8 cellular contexts compared by ENCODE assay signal in the genomic region with DNA sequence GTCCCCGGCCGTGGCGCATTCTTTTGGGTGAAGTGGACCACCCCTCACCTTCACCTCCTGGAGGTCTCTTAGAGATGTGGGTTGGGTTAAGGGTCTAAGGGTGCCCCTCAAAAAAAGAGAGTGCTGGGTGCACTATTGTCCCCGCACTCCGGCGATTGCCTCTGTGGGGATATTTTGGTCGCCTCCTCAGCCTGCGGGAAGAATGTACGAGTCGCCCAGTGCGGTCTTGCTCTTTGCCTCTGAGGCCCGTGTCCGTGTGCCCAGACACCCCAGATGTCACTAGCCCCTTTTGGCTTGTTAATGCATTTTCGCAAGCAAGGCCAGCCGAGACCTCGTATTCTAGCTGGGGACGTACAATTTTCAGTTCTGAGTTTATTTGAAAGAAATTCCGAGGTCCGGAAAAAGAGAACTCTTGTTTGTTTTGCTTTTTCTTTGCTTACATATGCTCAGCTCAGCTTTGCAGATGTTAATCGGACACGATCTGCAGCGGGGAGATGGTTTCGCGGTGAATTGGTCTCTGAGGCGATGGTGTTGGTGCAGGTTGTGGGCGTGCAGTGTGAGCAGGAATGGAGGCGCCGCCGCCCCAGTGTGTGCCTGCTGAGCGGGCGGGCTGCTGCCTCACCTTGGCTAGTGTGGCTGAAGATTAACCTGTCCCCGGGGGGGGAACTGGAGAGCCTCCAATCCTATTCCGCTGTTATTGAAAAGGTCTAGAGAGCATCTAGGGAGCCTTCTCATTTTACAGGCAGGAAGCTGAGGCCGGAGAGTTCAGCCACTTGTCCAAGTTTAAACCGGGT. TPM values are rescaled to one million over a fixed set of nuclear protein-coding genes. Genes with fewer than 3 reads are reported as not detected.
DNase-seq lines count a peak whose midpoint lies in the region; ATAC-seq, FAIRE-seq and TF ChIP-seq lines count a peak whose summit lies in the region.

No MANE protein-coding gene starts in this region.

- H3K27me3 ChIP-seq in pancreas (no peaks in the 10 kb centered on the region), transverse colon (no peaks in the 10 kb centered on the region)

- intact Hi-C loops in pancreas (cut with DNase I) = no loop called here
- intact Hi-C loops in transverse colon (cut with DNase I; ENCODE audit: low total_unique reads) = no loop called here

- 1% methylated on average over 35 of the region's 35 CpGs for WGBS in pancreas, 2 donors
- WGBS in transverse colon (ENCODE audit: low coverage in 1 of 2), 2 donors = 0 to 4% methylated on average over 1 to 35 of the region's 35 CpGs

- no peaks in the 10 kb centered on the region for H3K36me3 ChIP-seq in pancreas
- no peaks in the 10 kb centered on the region for H3K36me3 ChIP-seq in transverse colon

- POLR2A ChIA-PET in GM10248 (lab: Yijun Ruan, JAX) = interaction anchor here (1.0 kb wide), 1 partner anchor 148 kb away, joined by 3 read pairs; no protein-coding TSS in a partner anchor

- TF ChIP-seq POLR2A in transverse colon (IDR thresholded peaks at IDR 0.05) = no peak

- DNase-seq in GM10248 (ENCODE audit: extremely low spot score) = peak; percentile 57
- DNase-seq in NCI-H69 (lab: John Stamatoyannopoulos, UW) = peak; percentile 83
- peak; percentile 44 to 56 for DNase-seq in activated T-helper 1 cell treated with anti-CD3 and anti-CD28 coated beads, Interleukin-2, amount 50 U/mL, for 16 hours (ENCODE audit: low read depth in 1 of 2, low spot score in 1 of 2)
- DNase-seq in foreskin melanocyte = peak; percentile 41
- DNase-seq in pancreas = peak in 5 of 6 donors; percentile 43 to 66 (median 60)
- peak; percentile 64 for DNase-seq in transverse colon

- FAIRE-seq in pancreas (lab: Jason Lieb, UNC) = no peak

- in situ Hi-C loops in transverse colon (cut with MboI; ENCODE audit: low pct_ligation_motif_present in 1 of 4, low pct_unique_long_range_greater_than_20kb in 1 of 4, low sequenced_read_pairs in 3 of 4) = no loop called here

- no peak for TF ChIP-seq CTCF in GM10248 (IDR thresholded peaks at IDR 0.05; ENCODE audit: control extremely low read depth, extremely low read depth, low read depth, missing control alignments)
- TF ChIP-seq CTCF in pancreas (IDR thresholded peaks at IDR 0.05) = no peak
- TF ChIP-seq CTCF in transverse colon (IDR thresholded peaks at IDR 0.05) = no peak

- H3K4me3 ChIP-seq in pancreas (peak overlapping the region; percentile 49 to 72 (median 49)), transverse colon (peak overlapping the region; percentile 60 to 93 (median 77))

- ATAC-seq in HG02759 (IDR thresholded peaks at IDR 0.05; ENCODE audit: unreplicated experiment) (peak; percentile 30), pancreas (peak; percentile 60 to 78 (median 76)), HG03097 (IDR thresholded peaks at IDR 0.05; ENCODE audit: low FRiP score, unreplicated experiment) (no peak)

- CTCF ChIA-PET in GM10248 (lab: Yijun Ruan, JAX) = interaction anchor here (0.6 to 4.4 kb wide), 16 partner anchors 8 to 219 kb away, joined by 3 to 14 read pairs (median 4); no protein-coding TSS in a partner anchor

- H3K9me3 ChIP-seq in pancreas (no peaks in the 10 kb centered on the region), transverse colon (no peaks in the 10 kb centered on the region)

- H3K4me1 ChIP-seq in pancreas = no peaks in the 10 kb centered on the region
- H3K4me1 ChIP-seq in transverse colon = peaks cover 3 to 26% (median 16%) of the 10 kb centered on the region in 4 donors

- H3K27ac ChIP-seq in pancreas (peak overlapping the region in 3 of 4 donors; percentile 49 to 76 (median 66)), transverse colon (peak overlapping the region; percentile 74 to 85 (median 78))

- TF ChIP-seq EP300 in transverse colon (IDR thresholded peaks at IDR 0.05; ENCODE audit: low read depth) = no peak

RNA-seq across cellular contexts. Expression of a gene that starts 1.4 kb away (rescaled TPM):
- total RNA-seq in pancreas = 10 to 100 TPM in 3 of 6 donors, 1 to 10 TPM in 3; 5.9 to 36.6 (median 9.3) TPM
- 1 to 10 TPM; 4.8 to 9.1 TPM for polyA plus RNA-seq in pancreas
- 10 to 100 TPM; 22.4 to 50.5 (median 31.2) TPM for total RNA-seq in transverse colon
